Comparison of ENCODE assay signal across 8 cellular contexts in the genomic region with DNA sequence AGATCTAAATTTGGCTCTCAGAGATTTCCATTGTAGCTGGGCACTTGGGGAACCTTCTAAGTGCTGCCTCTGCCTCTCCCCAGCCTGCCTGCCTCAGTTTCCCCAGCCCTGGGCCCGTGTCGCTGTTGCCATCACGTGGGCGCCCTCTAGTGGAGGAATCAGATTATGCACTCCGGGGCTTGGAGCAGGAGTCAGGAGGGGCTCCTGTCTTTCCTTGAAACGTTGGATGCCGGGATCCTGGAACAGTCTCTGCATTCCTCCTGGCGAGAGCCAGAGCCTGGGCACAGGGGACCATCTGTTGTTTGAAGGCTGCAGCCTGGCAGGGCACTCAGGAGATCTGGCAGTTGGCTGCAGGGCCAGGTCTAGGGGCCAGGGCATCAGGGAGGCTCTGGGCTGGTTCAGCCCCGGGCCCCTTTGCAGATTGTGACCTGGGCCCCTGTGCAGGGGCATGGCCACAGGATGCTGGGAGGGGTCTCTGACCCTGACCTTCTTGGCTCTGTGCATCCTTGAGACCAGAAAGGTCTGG.
DNase-seq lines count a peak whose midpoint lies in the region; ATAC-seq, FAIRE-seq and TF ChIP-seq lines count a peak whose summit lies in the region.

No MANE protein-coding gene starts in this region.

- FAIRE-seq in astrocyte (lab: Jason Lieb, UNC) = no peak

- H4K20me1 ChIP-seq in H9 (ENCODE audit: control insufficient read depth, insufficient read depth, insufficient read length) = no peaks in the 10 kb centered on the region
- H4K20me1 ChIP-seq in astrocyte (ENCODE audit: insufficient read depth, low read length) = peaks cover 33% of the 10 kb centered on the region

- H3K18ac ChIP-seq in H9 (ENCODE audit: insufficient read length, low read depth, low read length) = no peak overlapping the region

- H3K4me3 ChIP-seq in astrocyte (ENCODE audit: insufficient read depth, low read depth, low read length) = no peak overlapping the region

- H3K9me3 Mint-ChIP-seq in H9 = no peaks in the 10 kb centered on the region
- no peaks in the 10 kb centered on the region for H3K9me3 Mint-ChIP-seq in astrocyte (ENCODE audit: unreplicated experiment)

- H2BK5ac ChIP-seq in H9 (ENCODE audit: insufficient read length, low read length) = no peak overlapping the region

- no peak overlapping the region for H2AFZ ChIP-seq in H9 (ENCODE audit: low read length)
- H2AFZ ChIP-seq in astrocyte (ENCODE audit: low read depth, low read length) = no peak overlapping the region

- no peaks in the 10 kb centered on the region for H3K9me3 ChIP-seq in H9 (ENCODE audit: control insufficient read depth, low read depth, low read length)
- peaks cover 2% of the 10 kb centered on the region for H3K9me3 ChIP-seq in astrocyte (ENCODE audit: insufficient read depth, low read depth, low read length)

- no CpG with 5 or more reads among the region's 9 CpGs for WGBS in H9 (ENCODE audit: extremely low coverage, insufficient read length, low lambda C conversion rate)

- no peaks in the 10 kb centered on the region for H3K23me2 ChIP-seq in H9 (ENCODE audit: insufficient read length, low read depth, low read length, poor library complexity, severe bottlenecking)

- no peak overlapping the region for H2AK5ac ChIP-seq in H9 (ENCODE audit: insufficient read length, low read length)

- H3T11ph ChIP-seq in H9 (ENCODE audit: low read length) = no peak overlapping the region

- no peak overlapping the region for H4K5ac ChIP-seq in H9 (ENCODE audit: insufficient read length, low read depth, low read length)

- no peak overlapping the region for H3K56ac ChIP-seq in H9 (ENCODE audit: insufficient read length, low read depth, low read length)

- no peaks in the 10 kb centered on the region for H3K79me1 ChIP-seq in H9 (ENCODE audit: insufficient read depth, low read depth, low read length, poor library complexity, severe bottlenecking)

- no peak overlapping the region for H2BK20ac ChIP-seq in H9 (ENCODE audit: low read depth, low read length, poor library complexity, severe bottlenecking)

- H2BK15ac ChIP-seq in H9 (ENCODE audit: low read depth, low read length) = no peak overlapping the region

- no peak overlapping the region for H2BK120ac ChIP-seq in H9 (ENCODE audit: low read depth, low read length, poor library complexity, severe bottlenecking)

- H3K4me1 ChIP-seq in H9 (ENCODE audit: insufficient read depth, low read length) (no peaks in the 10 kb centered on the region), astrocyte (ENCODE audit: insufficient read depth, low read length) (peaks cover 24% of the 10 kb centered on the region)

- ATAC-seq in HG02588 (IDR thresholded peaks at IDR 0.05; ENCODE audit: unreplicated experiment) = no peak

- no peak overlapping the region for H3K4ac ChIP-seq in H9 (ENCODE audit: low read depth, low read length)

- H3K4me1 Mint-ChIP-seq in H9 (peaks cover 9 to 12% of the 10 kb centered on the region in 2 experiments), astrocyte (ENCODE audit: low read depth, unreplicated experiment) (peaks cover 12% of the 10 kb centered on the region)

- H3K4me3 Mint-ChIP-seq in H9 (no peak overlapping the region), astrocyte (ENCODE audit: unreplicated experiment) (no peak overlapping the region)

- no peak overlapping the region for H3K14ac ChIP-seq in H9 (ENCODE audit: insufficient read depth, low read length)

- no peak overlapping the region for H3K23ac ChIP-seq in H9 (ENCODE audit: insufficient read length, low read depth, low read length)

- H3K27ac Mint-ChIP-seq in H9 (no peak overlapping the region), astrocyte (ENCODE audit: unreplicated experiment) (no peak overlapping the region)

- H3K27me3 Mint-ChIP-seq in H9 (ENCODE audit: low read depth) (no peaks in the 10 kb centered on the region), astrocyte (ENCODE audit: low read depth, unreplicated experiment) (no peaks in the 10 kb centered on the region)

- H3K79me2 ChIP-seq in H9 (ENCODE audit: insufficient read depth, low read length) (no peaks in the 10 kb centered on the region), astrocyte (ENCODE audit: insufficient read depth, low read length) (peaks cover 5% of the 10 kb centered on the region)

- peak; percentile 84 for DNase-seq in AG20443 (ENCODE audit: low spot score)
- DNase-seq in H9 = peak; percentile 76
- DNase-seq in T-helper 1 cell = peak; percentile 20 to 58 (median 44)
- DNase-seq in astrocyte (ENCODE audit: low read depth) = no peak
- peak; percentile 19 for DNase-seq in iPS DF 4.7 (ENCODE audit: extremely low read depth, low spot score)
- peak; percentile 29 to 46 for DNase-seq in stimulated activated CD4-positive, alpha-beta T cell treated with anti-CD3 and anti-CD28 coated beads, Interleukin-1b, Interleukin-23, amount 100 ng/mL, for 1 hour (ENCODE audit: low read depth in 2 of 2)
- no peak for DNase-seq in NCI-H1436 treated with DMSO at 0.1 percent for 48 hours (lab: John Stamatoyannopoulos, UW)

- no peaks in the 10 kb centered on the region; the same call in 1 of the 2 replicates for H3K27me3 ChIP-seq in H9 (ENCODE audit: insufficient read depth, low read length)
- H3K27me3 ChIP-seq in astrocyte (ENCODE audit: insufficient read depth, low read length) = no peaks in the 10 kb centered on the region

- H4K91ac ChIP-seq in H9 (ENCODE audit: insufficient read length, low read depth, low read length) = no peak overlapping the region

- no peak overlapping the region for H4K8ac ChIP-seq in H9 (replicated peaks; ENCODE audit: insufficient read length, low read depth, low read length)

- H3K36me3 ChIP-seq in astrocyte (ENCODE audit: insufficient read depth, low read length) = peaks cover 2% of the 10 kb centered on the region

- H3K9ac ChIP-seq in H9 (ENCODE audit: extremely low read depth, insufficient read length, low read length) = no peak overlapping the region
- H3K9ac ChIP-seq in astrocyte (ENCODE audit: low read length) = no peak overlapping the region

- H3K36me3 Mint-ChIP-seq in H9 (ENCODE audit: insufficient read depth in 1 of 3, low read depth in 3 of 3) (peaks cover 5 to 11% (median 8%) of the 10 kb centered on the region in 3 experiments; a peak in 4 of 7 replicates), astrocyte (ENCODE audit: low read depth, unreplicated experiment) (peaks cover 9% of the 10 kb centered on the region)

- no peak overlapping the region for H2BK12ac ChIP-seq in H9 (ENCODE audit: insufficient read length, low read depth, low read length)

- H3K4me2 ChIP-seq in H9 (ENCODE audit: insufficient read depth, insufficient read length, low read length) (no peak overlapping the region), astrocyte (ENCODE audit: low read length) (no peak overlapping the region)

- H3K27ac ChIP-seq in H9 (ENCODE audit: insufficient read length, low read depth, low read length) = no peak overlapping the region
- no peak overlapping the region for H3K27ac ChIP-seq in astrocyte (ENCODE audit: low read depth, low read length)

- TF ChIP-seq CTCF in H9 (conservative IDR thresholded peaks at IDR 0.05) (peak; percentile 95), astrocyte (IDR thresholded peaks at IDR 0.05; ENCODE audit: insufficient read depth, low read depth, low read length) (peak; percentile 84)

Comparison
In these comparisons a context has a peak if more than half of its experiments do, and no peak if none do; other contexts are left out.
1. DNase-seq: peak in AG20443 (single experiment), H9 (single experiment), T-helper 1 cell (5 of 5), iPS DF 4.7 (single experiment) and stimulated activated CD4-positive, alpha-beta T cell treated with anti-CD3 and anti-CD28 coated beads, Interleukin-1b, Interleukin-23, amount 100 ng/mL, for 1 hour (2 of 2); none in astrocyte (single experiment) and NCI-H1436 treated with DMSO at 0.1 percent for 48 hours (single experiment).